Comparison of ENCODE assay signal across 19 cellular contexts in genomic region chr14:75751291-75751690, GRCh38.
A peak's percentile ranks its signal among the peaks of the same experiment; 100 is the strongest.
DNase-seq lines count a peak whose midpoint lies in the region; ATAC-seq and TF ChIP-seq lines count a peak whose summit lies in the region.
"Had no signal": no experiment of that assay in that cellular context is flagged by ENCODE, and none has a peak within 500 bp of the region (broad histone marks: within the 10 kb centered on the region; RNA-seq: fewer than 3 reads in every experiment).

No MANE protein-coding gene starts in this region.

- no peak for TF ChIP-seq CTCF in fibroblast of pulmonary artery (IDR thresholded peaks at IDR 0.05; ENCODE audit: low read length, missing control alignments)
- TF ChIP-seq CTCF in psoas muscle (IDR thresholded peaks at IDR 0.05), result no peak
- no peak for TF ChIP-seq CTCF in CD14-positive monocyte (IDR thresholded peaks at IDR 0.05)

- no peak overlapping the region for H3K27ac Mint-ChIP-seq in CD14-positive monocyte

- H3K4me3 ChIP-seq in fibroblast of pulmonary artery (replicated peaks; ENCODE audit: low read depth, low read length), result no peak overlapping the region
- H3K4me3 ChIP-seq in psoas muscle, result no peak overlapping the region
- H3K4me3 ChIP-seq: MG63, SK-N-MC had no signal

- no peaks in the 10 kb centered on the region for H3K9me3 ChIP-seq in psoas muscle
- H3K9me3 ChIP-seq: MG63 had no signal

- no peak overlapping the region for H3K27ac ChIP-seq in psoas muscle
- H3K27ac ChIP-seq: 22Rv1, SK-N-MC had no signal

- peaks cover 36 to 47% of the 10 kb centered on the region in 2 donors for H3K36me3 Mint-ChIP-seq in CD14-positive monocyte

- ATAC-seq in psoas muscle (no peak), HG03159 (IDR thresholded peaks at IDR 0.05; ENCODE audit: unreplicated experiment) (no peak)
- ATAC-seq: Panc1, Right ventricle myocardium inferior had no signal

- peaks cover 0 to 12% of the 10 kb centered on the region in 2 donors for H3K36me3 ChIP-seq in psoas muscle (ENCODE audit: insufficient read depth in 1 of 2, low read depth in 1 of 2)
- H3K36me3 ChIP-seq: MG63 had no signal

- peak; percentile 10 for DNase-seq in AG08395 (ENCODE audit: low spot score)
- peak; percentile 30 for DNase-seq in NCI-H226
- DNase-seq in fibroblast of pulmonary artery (ENCODE audit: low read depth), result peak; percentile 42
- peak; percentile 13 for DNase-seq in non-pigmented ciliary epithelial cell (ENCODE audit: low read depth)
- no peak for DNase-seq in psoas muscle
- no peak for DNase-seq in CD14-positive monocyte (ENCODE audit: low spot score)
- DNase-seq in NCI-H2196 treated with DMSO at 0.1 percent for 48 hours (lab: John Stamatoyannopoulos, UW; ENCODE audit: unreplicated experiment), result no peak
- DNase-seq: C1 segment of cervical spinal cord, Caco-2, DMS53, MG63, NCI-H1092 treated with DMSO at 0.1 percent for 48 hours, NCI-H1694, NCI-H774 had no signal

- intact Hi-C loops in psoas muscle (cut with DNase I), result no loop called here
- intact Hi-C loops in CD14-positive monocyte (cut with micrococcal nuclease), result no loop called here

- peaks cover 7% of the 10 kb centered on the region for H3K4me1 ChIP-seq in psoas muscle
- H3K4me1 ChIP-seq: Caco-2 had no signal

- H3K27me3 Mint-ChIP-seq in CD14-positive monocyte (ENCODE audit: low read depth in 3 of 3), result no peaks in the 10 kb centered on the region

- peaks cover 0 to 13% (median 5%) of the 10 kb centered on the region in 7 donors for H3K9me3 Mint-ChIP-seq in CD14-positive monocyte

- 85 to 94% (median 92%) methylated on average over 5 of the region's 5 CpGs for WGBS in psoas muscle, 3 donors

- H3K4me3 Mint-ChIP-seq in CD14-positive monocyte, result no peak overlapping the region

- H3K4me1 Mint-ChIP-seq in CD14-positive monocyte, result no peaks in the 10 kb centered on the region

- no peaks in the 10 kb centered on the region for H3K27me3 ChIP-seq in psoas muscle (ENCODE audit: insufficient read depth in 3 of 3, low read length in 2 of 3)
- H3K27me3 ChIP-seq: MG63 had no signal

Comparison
In these comparisons a context has a peak if more than half of its experiments do, and no peak if none do; other contexts are left out.
1. DNase-seq: peak in AG08395 (single experiment), NCI-H226 (single experiment), fibroblast of pulmonary artery (single experiment) and non-pigmented ciliary epithelial cell (single experiment); none in psoas muscle (0 of 2), CD14-positive monocyte (single experiment) and NCI-H2196 treated with DMSO at 0.1 percent for 48 hours (single experiment).